Comparison of ENCODE assay signal across 19 cellular contexts in the genomic region with DNA sequence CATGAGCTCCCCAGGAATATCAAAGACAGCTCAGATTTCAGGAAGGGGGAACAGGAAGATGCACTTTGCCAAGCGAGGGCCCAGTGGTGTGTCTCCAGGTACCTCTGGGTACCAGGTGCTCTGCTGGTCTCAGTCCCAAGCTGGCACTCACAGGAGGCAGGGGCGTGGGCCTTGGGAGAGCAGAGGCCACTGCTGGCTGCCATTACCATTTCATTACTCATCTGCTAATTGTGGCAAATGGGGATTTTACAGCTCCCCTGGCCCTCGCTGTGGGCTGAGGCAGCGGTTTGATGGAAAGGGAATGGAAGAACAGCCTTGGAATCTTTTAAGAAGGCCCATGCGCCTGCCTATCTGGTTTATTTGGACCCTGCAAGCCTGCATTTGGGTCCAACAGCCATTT.
DNase-seq lines count a peak whose midpoint lies in the region; ATAC-seq and TF ChIP-seq lines count a peak whose summit lies in the region.
"Had no signal": no experiment of that assay in that cellular context is flagged by ENCODE, and none has a peak within 500 bp of the region (broad histone marks: within the 10 kb centered on the region; RNA-seq: fewer than 3 reads in every experiment).

No MANE protein-coding gene starts in this region.

- no peak for TF ChIP-seq CTCF in HEK293 (tag by site-specific recombination; IDR thresholded peaks at IDR 0.05)
- no peak for TF ChIP-seq CTCF in nephron (IDR thresholded peaks at IDR 0.05; ENCODE audit: unreplicated experiment in 3 of 3)

- H3K4me1 Mint-ChIP-seq in nephron = peaks cover 34% of the 10 kb centered on the region
- H3K4me1 Mint-ChIP-seq: CD4-positive, CD25-positive, alpha-beta regulatory T cell; CD8-positive, alpha-beta memory T cell had no signal

- H3K9me3 ChIP-seq in HEK293 (ENCODE audit: control insufficient read depth, insufficient read depth, low read depth, low read length) = no peaks in the 10 kb centered on the region
- H3K9me3 ChIP-seq: BLaER1 treated with 17β-estradiol and CSF1 and Interleukin-3, amounts not matched to agents 10 nM and 100 nM; Caco-2; HAP-1 had no signal

- POLR2A ChIA-PET in HEK293 (lab: Yijun Ruan, JAX) = no interaction called here

- peak overlapping the region; percentile 43 for H3K27ac ChIP-seq in HEK293 (ENCODE audit: extremely low read depth, low read depth, low read length)
- H3K27ac ChIP-seq: BLaER1 treated with 17β-estradiol and CSF1 and Interleukin-3, amounts not matched to agents 10 nM and 100 nM; GM23248; HL-60 had no signal

- H3K36me3 Mint-ChIP-seq in nephron (ENCODE audit: low read depth) = no peaks in the 10 kb centered on the region
- H3K36me3 Mint-ChIP-seq: CD4-positive, CD25-positive, alpha-beta regulatory T cell; CD8-positive, alpha-beta memory T cell; IgD-negative memory B cell had no signal

- H3K4me3 ChIP-seq in HEK293 (ENCODE audit: low read depth, low read length) = no peak overlapping the region
- H3K4me3 ChIP-seq: BLaER1 treated with 17β-estradiol and CSF1 and Interleukin-3, amounts not matched to agents 10 nM and 100 nM; GM23248; HAP-1 had no signal

- H3K4me3 Mint-ChIP-seq in nephron = no peak overlapping the region
- H3K4me3 Mint-ChIP-seq: B cell; CD4-positive, CD25-positive, alpha-beta regulatory T cell; CD8-positive, alpha-beta memory T cell; HFFc6; IgD-negative memory B cell had no signal

- H3K27ac Mint-ChIP-seq in nephron = peak overlapping the region in 2 of 3 experiments; percentile 53 to 84
- H3K27ac Mint-ChIP-seq: B cell; CD4-positive, CD25-positive, alpha-beta regulatory T cell; HFFc6; IgD-negative memory B cell had no signal

- DNase-seq in SW480 (ENCODE audit: low spot score) (peak; percentile 66), HuH-7.5 (ENCODE audit: low spot score) (no peak), NCI-H2107 treated with DMSO at 0.1 percent for 48 hours (lab: John Stamatoyannopoulos, UW; ENCODE audit: unreplicated experiment) (no peak)
- DNase-seq in stimulated activated CD4-positive, alpha-beta T cell treated with anti-CD3 and anti-CD28 coated beads, Interleukin-15, amount 100 ng/mL, for 24 hours = no peak
- DNase-seq: Caco-2; CD4-positive, CD25-positive, alpha-beta regulatory T cell; CD8-positive, alpha-beta memory T cell; GDM1; GM23248; HFFc6; KBM-7 had no signal

- H3K9me3 Mint-ChIP-seq in nephron = no peaks in the 10 kb centered on the region
- H3K9me3 Mint-ChIP-seq: CD8-positive, alpha-beta memory T cell; HFFc6; IgD-negative memory B cell had no signal

- CTCF ChIA-PET in HEK293 (lab: Yijun Ruan, JAX) = interaction anchor here (0.7 to 1.0 kb wide), 2 partner anchors 33 to 305 kb away, joined by 3 to 4 read pairs; no protein-coding TSS in a partner anchor

- peaks cover 9% of the 10 kb centered on the region for H3K4me1 ChIP-seq in HEK293 (ENCODE audit: control insufficient read depth, insufficient read depth, low read length)

- H3K27me3 Mint-ChIP-seq in nephron (ENCODE audit: low read depth) = peaks cover 22% of the 10 kb centered on the region
- H3K27me3 Mint-ChIP-seq: CD4-positive, CD25-positive, alpha-beta regulatory T cell had no signal

- no peaks in the 10 kb centered on the region for H3K36me3 ChIP-seq in HEK293 (ENCODE audit: control insufficient read depth in 2 of 2, insufficient read depth in 1 of 2, low read length in 2 of 2)
- H3K36me3 ChIP-seq: BLaER1 treated with 17β-estradiol and CSF1 and Interleukin-3, amounts not matched to agents 10 nM and 100 nM; HAP-1 had no signal

- ATAC-seq in HG03159 (IDR thresholded peaks at IDR 0.05; ENCODE audit: unreplicated experiment) = no peak

TF ChIP-seq in HEK293, 187 proteins besides CTCF, POLR2A, EP300 and RAD21:
- TF ChIP-seq ZSCAN16 (tag by site-specific recombination; IDR thresholded peaks at IDR 0.05) (no peak), ZNF549 (tag by site-specific recombination; IDR thresholded peaks at IDR 0.05) (no peak), ZNF48 (tag by site-specific recombination; IDR thresholded peaks at IDR 0.05) (no peak), ZBTB1 (tag by site-specific recombination; IDR thresholded peaks at IDR 0.05) (no peak), ZNF404 (tag by site-specific recombination; IDR thresholded peaks at IDR 0.05) (no peak), GLIS1 (tag by site-specific recombination; IDR thresholded peaks at IDR 0.05) (peak; percentile 92), ZNF623 (tag by site-specific recombination; IDR thresholded peaks at IDR 0.05) (no peak), ZNF324 (tag by site-specific recombination; IDR thresholded peaks at IDR 0.05) (no peak), TCF7L2 (IDR thresholded peaks at IDR 0.05; ENCODE audit: borderline replicate concordance, low read depth, low read length) (no peak)
TF ChIP-seq in HEK293: peak in this region for 1.
